ENCODE assay signal across 18 cellular contexts in the genomic region with DNA sequence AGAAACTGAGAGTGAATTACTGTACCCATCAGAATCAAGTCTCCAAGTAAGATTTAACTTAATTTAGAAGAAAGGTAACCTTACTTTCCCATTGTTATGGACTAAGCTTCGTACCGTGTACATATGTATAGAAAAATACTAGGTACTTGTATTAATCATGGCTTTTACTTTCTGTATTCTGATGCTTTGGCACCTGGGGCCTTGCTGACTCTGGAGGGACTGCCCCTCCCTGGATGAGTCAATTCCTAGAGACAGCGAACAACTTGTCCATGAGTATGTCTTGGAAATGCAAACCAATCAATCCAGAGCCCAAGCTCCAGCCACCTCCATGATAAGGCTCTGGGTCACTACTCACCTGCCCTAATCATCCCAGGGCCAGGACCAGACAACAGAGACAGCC. TPM values are rescaled to one million over a fixed set of nuclear protein-coding genes. Genes with fewer than 3 reads are reported as not detected.
DNase-seq lines count a peak whose midpoint lies in the region; ATAC-seq, FAIRE-seq and TF ChIP-seq lines count a peak whose summit lies in the region.
"Had no signal": no experiment of that assay in that cellular context is flagged by ENCODE, and none has a peak within 500 bp of the region (broad histone marks: within the 10 kb centered on the region; RNA-seq: fewer than 3 reads in every experiment).

No MANE protein-coding gene starts in this region.

- no peaks in the 10 kb centered on the region for H3K36me3 ChIP-seq in bronchial epithelial cell (ENCODE audit: control insufficient read depth, insufficient read depth, low read length)
- H3K36me3 ChIP-seq: cardiac muscle cell, SJCRH30, thoracic aorta had no signal

- H3K9me3 Mint-ChIP-seq in activated CD4-positive, alpha-beta memory T cell treated with anti-CD3 and anti-CD28 coated beads for 36 hours: no peaks in the 10 kb centered on the region
- H3K9me3 Mint-ChIP-seq in activated CD4-positive, alpha-beta memory T cell treated with anti-CD3 and anti-CD28 coated beads, Interleukin-2, amount 10 ng/mL, durations not matched to agents 7 days and 5 days: no peaks in the 10 kb centered on the region
- H3K9me3 Mint-ChIP-seq: activated naive CD4-positive, alpha-beta T cell treated with anti-CD3 and anti-CD28 coated beads, Interleukin-2, amount 50 U/mL, for 24 hours; CD8-positive, alpha-beta T cell; T-helper 2 cell treated with Interferon-gamma antibody and Interleukin-4, amounts not matched to agents 5 μg/mL and 100 μg/mL, for 36 hours had no signal

- H3K27me3 Mint-ChIP-seq in activated CD4-positive, alpha-beta memory T cell treated with anti-CD3 and anti-CD28 coated beads for 36 hours: no peaks in the 10 kb centered on the region
- H3K27me3 Mint-ChIP-seq in activated CD4-positive, alpha-beta memory T cell treated with anti-CD3 and anti-CD28 coated beads, Interleukin-2, amount 10 ng/mL, durations not matched to agents 7 days and 5 days: peaks cover 3% of the 10 kb centered on the region

- intact Hi-C loops in activated CD4-positive, alpha-beta memory T cell treated with anti-CD3 and anti-CD28 coated beads for 36 hours (cut with micrococcal nuclease): loop anchor here (1.0 to 10.0 kb wide), 7 partner anchors 20 to 343 kb away; a partner anchor contains a TSS

- DNase-seq in activated CD4-positive, alpha-beta memory T cell treated with anti-CD3 and anti-CD28 coated beads for 36 hours: peak; percentile 73
- no peak for DNase-seq in activated CD4-positive, alpha-beta memory T cell treated with anti-CD3 and anti-CD28 coated beads, Interleukin-2, amount 10 ng/mL, durations not matched to agents 7 days and 5 days
- DNase-seq in bronchial epithelial cell (ENCODE audit: low read depth): peak; percentile 59
- DNase-seq in stimulated activated CD8-positive, alpha-beta memory T cell treated with anti-CD3 and anti-CD28 coated beads, Interleukin-4, amount 100 ng/mL, for 48 hours: peak; percentile 50
- DNase-seq: CD8-positive, alpha-beta T cell; naive B cell; NCI-H2029; posterior cingulate gyrus; SJCRH30 had no signal

- no peaks in the 10 kb centered on the region for H3K36me3 Mint-ChIP-seq in activated CD4-positive, alpha-beta memory T cell treated with anti-CD3 and anti-CD28 coated beads for 36 hours
- H3K36me3 Mint-ChIP-seq in activated CD4-positive, alpha-beta memory T cell treated with anti-CD3 and anti-CD28 coated beads, Interleukin-2, amount 10 ng/mL, durations not matched to agents 7 days and 5 days (ENCODE audit: low read depth): no peaks in the 10 kb centered on the region
- H3K36me3 Mint-ChIP-seq: activated naive CD4-positive, alpha-beta T cell treated with anti-CD3 and anti-CD28 coated beads, Interleukin-2, amount 50 U/mL, for 24 hours; CD8-positive, alpha-beta T cell had no signal

- CTCF ChIA-PET in activated CD4-positive, alpha-beta memory T cell treated with anti-CD3 and anti-CD28 coated beads for 36 hours (lab: Charles Lee): interaction anchor here (1.1 to 1.5 kb wide), 2 partner anchors 128 to 153 kb away, joined by 3 to 5 read pairs; no protein-coding TSS in a partner anchor
- CTCF ChIA-PET in activated CD4-positive, alpha-beta memory T cell treated with anti-CD3 and anti-CD28 coated beads, Interleukin-2, amount 10 ng/mL, durations not matched to agents 7 days and 5 days (lab: Charles Lee): interaction anchor here (2.3 kb wide), 1 partner anchor 128 kb away, joined by 5 read pairs; no protein-coding TSS in a partner anchor

- H3K4me1 Mint-ChIP-seq in activated CD4-positive, alpha-beta memory T cell treated with anti-CD3 and anti-CD28 coated beads for 36 hours (ENCODE audit: low read depth): peaks cover 32% of the 10 kb centered on the region
- peaks cover 25% of the 10 kb centered on the region for H3K4me1 Mint-ChIP-seq in activated CD4-positive, alpha-beta memory T cell treated with anti-CD3 and anti-CD28 coated beads, Interleukin-2, amount 10 ng/mL, durations not matched to agents 7 days and 5 days

- ATAC-seq in HG03432 (IDR thresholded peaks at IDR 0.05; ENCODE audit: unreplicated experiment): peak; percentile 58
- no peak for ATAC-seq in HG03571 (IDR thresholded peaks at IDR 0.05; ENCODE audit: unreplicated experiment)
- no peak for ATAC-seq in HG03280 (IDR thresholded peaks at IDR 0.05; ENCODE audit: unreplicated experiment)
- ATAC-seq in GM21528 (IDR thresholded peaks at IDR 0.05; ENCODE audit: low FRiP score, unreplicated experiment): no peak
- ATAC-seq: CD8-positive, alpha-beta T cell had no signal

- POLR2A ChIA-PET in activated CD4-positive, alpha-beta memory T cell treated with anti-CD3 and anti-CD28 coated beads for 36 hours (lab: Charles Lee): interaction anchor here (0.6 kb wide), 1 partner anchor 123 kb away, joined by 3 read pairs; no protein-coding TSS in a partner anchor
- POLR2A ChIA-PET in activated CD4-positive, alpha-beta memory T cell treated with anti-CD3 and anti-CD28 coated beads, Interleukin-2, amount 10 ng/mL, durations not matched to agents 7 days and 5 days (lab: Charles Lee): no interaction called here

- H3K27ac Mint-ChIP-seq in activated CD4-positive, alpha-beta memory T cell treated with anti-CD3 and anti-CD28 coated beads for 36 hours: peak overlapping the region; percentile 40
- no peak overlapping the region for H3K27ac Mint-ChIP-seq in activated CD4-positive, alpha-beta memory T cell treated with anti-CD3 and anti-CD28 coated beads, Interleukin-2, amount 10 ng/mL, durations not matched to agents 7 days and 5 days
- H3K27ac Mint-ChIP-seq: activated naive CD4-positive, alpha-beta T cell treated with anti-CD3 and anti-CD28 coated beads, Interleukin-2, amount 50 U/mL, for 24 hours; CD8-positive, alpha-beta T cell; naive B cell; T-helper 2 cell treated with Interferon-gamma antibody and Interleukin-4, amounts not matched to agents 5 μg/mL and 100 μg/mL, for 36 hours had no signal

- no peak for FAIRE-seq in bronchial epithelial cell (lab: Jason Lieb, UNC)

- no peaks in the 10 kb centered on the region for H3K27me3 ChIP-seq in bronchial epithelial cell (ENCODE audit: control insufficient read depth, insufficient read depth, low read length)
- H3K27me3 ChIP-seq: cardiac muscle cell, SJCRH30 had no signal

- H3K4me3 ChIP-seq in bronchial epithelial cell (ENCODE audit: low read depth, low read length): no peak overlapping the region
- H3K4me3 ChIP-seq: cardiac muscle cell, SJCRH30, skin epidermis, thoracic aorta had no signal

- no peak for TF ChIP-seq CTCF in bronchial epithelial cell (IDR thresholded peaks at IDR 0.05; ENCODE audit: insufficient read depth, low read length, severe bottlenecking)

- H3K4me3 Mint-ChIP-seq in activated CD4-positive, alpha-beta memory T cell treated with anti-CD3 and anti-CD28 coated beads for 36 hours: no peak overlapping the region
- no peak overlapping the region for H3K4me3 Mint-ChIP-seq in activated CD4-positive, alpha-beta memory T cell treated with anti-CD3 and anti-CD28 coated beads, Interleukin-2, amount 10 ng/mL, durations not matched to agents 7 days and 5 days
- H3K4me3 Mint-ChIP-seq: activated naive CD4-positive, alpha-beta T cell treated with anti-CD3 and anti-CD28 coated beads, Interleukin-2, amount 50 U/mL, for 24 hours; CD8-positive, alpha-beta T cell; naive B cell; T-helper 2 cell treated with Interferon-gamma antibody and Interleukin-4, amounts not matched to agents 5 μg/mL and 100 μg/mL, for 36 hours had no signal

RNA-seq across cellular contexts. Expression of a gene that starts 50.0 kb away (rescaled TPM):
- under 1 TPM; 0.12 to 0.39 TPM for total RNA-seq in activated CD4-positive, alpha-beta memory T cell treated with anti-CD3 and anti-CD28 coated beads for 36 hours
- under 1 TPM; 0.13 to 0.58 TPM for total RNA-seq in activated CD4-positive, alpha-beta memory T cell treated with anti-CD3 and anti-CD28 coated beads, Interleukin-2, amount 10 ng/mL, durations not matched to agents 7 days and 5 days
- total RNA-seq in bronchial epithelial cell: not detected in 2 replicates
- total RNA-seq: CD8-positive, alpha-beta T cell had no signal
